In genomic region chr11:90222152-90222458, GRCh38 we compare ENCODE assay signal across 8 cellular contexts. TPM values are rescaled to one million over a fixed set of nuclear protein-coding genes. Genes with fewer than 3 reads are reported as not detected.
A peak's percentile ranks its signal among the peaks of the same experiment; 100 is the strongest.
DNase-seq lines count a peak whose midpoint lies in the region; ATAC-seq and TF ChIP-seq lines count a peak whose summit lies in the region.

No MANE protein-coding gene starts in this region.

- H3K9me3 ChIP-seq in Peyer's patch (no peaks in the 10 kb centered on the region), psoas muscle (no peaks in the 10 kb centered on the region)

- H3K4me1 Mint-ChIP-seq in activated CD4-positive, alpha-beta T cell treated with anti-CD3 and anti-CD28 coated beads, Interleukin-2, amount 10 ng/mL, durations not matched to agents 7 days and 5 days, result peaks cover 47% of the 10 kb centered on the region

- no peak for TF ChIP-seq POLR2A in Peyer's patch (IDR thresholded peaks at IDR 0.05)

- peaks cover 0 to 18% (median 4%) of the 10 kb centered on the region in 4 donors for H3K4me1 ChIP-seq in Peyer's patch
- peaks cover 44% of the 10 kb centered on the region for H3K4me1 ChIP-seq in psoas muscle

- DNase-seq in activated CD4-positive, alpha-beta T cell treated with anti-CD3 and anti-CD28 coated beads, Interleukin-2, amount 10 ng/mL, durations not matched to agents 7 days and 5 days, result no peak
- no peak for DNase-seq in activated CD4-positive, alpha-beta T cell treated with anti-CD3 and anti-CD28 coated beads for 48 hours
- DNase-seq in Peyer's patch, result no peak
- no peak for DNase-seq in fibroblast of mammary gland (ENCODE audit: low read depth)
- no peak for DNase-seq in psoas muscle
- no peak for DNase-seq in nucleus accumbens (lab: John Stamatoyannopoulos, UW)
- DNase-seq in EL, result no peak

- H3K36me3 Mint-ChIP-seq in activated CD4-positive, alpha-beta T cell treated with anti-CD3 and anti-CD28 coated beads, Interleukin-2, amount 10 ng/mL, durations not matched to agents 7 days and 5 days (ENCODE audit: low read depth), result peaks cover 22% of the 10 kb centered on the region

- H3K4me3 ChIP-seq in Peyer's patch, result peak overlapping the region; percentile 77 to 94 (median 92)
- peak overlapping the region; percentile 91 for H3K4me3 ChIP-seq in fibroblast of mammary gland (ENCODE audit: control insufficient read depth, low read depth, low read length)
- peak overlapping the region; percentile 91 for H3K4me3 ChIP-seq in psoas muscle

- CTCF ChIA-PET in activated CD4-positive, alpha-beta T cell treated with anti-CD3 and anti-CD28 coated beads, Interleukin-2, amount 10 ng/mL, durations not matched to agents 7 days and 5 days (lab: Charles Lee), result interaction anchor here (1.9 kb wide), 1 partner anchor 18 kb away, joined by 5 read pairs; no protein-coding TSS in a partner anchor

- ATAC-seq in psoas muscle, result peak in 1 of 4 donors; percentile 30
- no peak for ATAC-seq in GM19467 (IDR thresholded peaks at IDR 0.05; ENCODE audit: unreplicated experiment)

- TF ChIP-seq CTCF in Peyer's patch (IDR thresholded peaks at IDR 0.05) (no peak), fibroblast of mammary gland (conservative IDR thresholded peaks at IDR 0.05; ENCODE audit: control insufficient read depth, insufficient read depth, low read depth, low read length) (no peak), psoas muscle (IDR thresholded peaks at IDR 0.05) (no peak)

- H3K36me3 ChIP-seq in Peyer's patch (no peaks in the 10 kb centered on the region), psoas muscle (ENCODE audit: insufficient read depth in 1 of 2, low read depth in 1 of 2) (peaks cover 0 to 4% of the 10 kb centered on the region in 2 donors)

- H3K27ac ChIP-seq in Peyer's patch (peak overlapping the region; percentile 87 to 93 (median 88)), psoas muscle (peak overlapping the region; percentile 94)

- 1 to 2% (median 1%) methylated on average over 11 of the region's 11 CpGs for WGBS in psoas muscle, 3 donors

- no peaks in the 10 kb centered on the region for H3K9me3 Mint-ChIP-seq in activated CD4-positive, alpha-beta T cell treated with anti-CD3 and anti-CD28 coated beads, Interleukin-2, amount 10 ng/mL, durations not matched to agents 7 days and 5 days

- peak overlapping the region; percentile 92 for H3K27ac Mint-ChIP-seq in activated CD4-positive, alpha-beta T cell treated with anti-CD3 and anti-CD28 coated beads, Interleukin-2, amount 10 ng/mL, durations not matched to agents 7 days and 5 days

- H3K4me3 Mint-ChIP-seq in activated CD4-positive, alpha-beta T cell treated with anti-CD3 and anti-CD28 coated beads, Interleukin-2, amount 10 ng/mL, durations not matched to agents 7 days and 5 days, result peak overlapping the region; percentile 93

- POLR2A ChIA-PET in activated CD4-positive, alpha-beta T cell treated with anti-CD3 and anti-CD28 coated beads, Interleukin-2, amount 10 ng/mL, durations not matched to agents 7 days and 5 days (lab: Charles Lee), result no interaction called here

- intact Hi-C loops in psoas muscle (cut with DNase I), result no loop called here

- H3K27me3 ChIP-seq in Peyer's patch (no peaks in the 10 kb centered on the region), psoas muscle (ENCODE audit: insufficient read depth in 3 of 3, low read length in 2 of 3) (no peaks in the 10 kb centered on the region)

- H3K27me3 Mint-ChIP-seq in activated CD4-positive, alpha-beta T cell treated with anti-CD3 and anti-CD28 coated beads, Interleukin-2, amount 10 ng/mL, durations not matched to agents 7 days and 5 days, result no peaks in the 10 kb centered on the region

RNA-seq across cellular contexts. Expression of gene CHORDC1, which starts 0.7 kb away (rescaled TPM):
- 10 to 100 TPM; 61.9 to 64.9 TPM for total RNA-seq in activated CD4-positive, alpha-beta T cell treated with anti-CD3 and anti-CD28 coated beads, Interleukin-2, amount 10 ng/mL, durations not matched to agents 7 days and 5 days
- total RNA-seq in Peyer's patch (10 to 100 TPM; 26.1 to 51.2 (median 43.7) TPM), psoas muscle (10 to 100 TPM; 31.8 to 42.4 (median 38.2) TPM)
- polyA plus RNA-seq in psoas muscle, result 10 to 100 TPM; 25.9 to 40.4 (median 28.0) TPM
